In genomic region chr12:120236124-120236398, GRCh38 we compare ENCODE assay signal across 10 cellular contexts. TPM values are rescaled to one million over a fixed set of nuclear protein-coding genes. Genes with fewer than 3 reads are reported as not detected.
DNase-seq lines count a peak whose midpoint lies in the region; ATAC-seq and TF ChIP-seq lines count a peak whose summit lies in the region.
"Had no signal": no experiment of that assay in that cellular context is flagged by ENCODE, and none has a peak within 500 bp of the region (broad histone marks: within the 10 kb centered on the region; RNA-seq: fewer than 3 reads in every experiment).

No MANE protein-coding gene starts in this region.

- no peaks in the 10 kb centered on the region for H3K9me3 ChIP-seq in CD4-positive, alpha-beta T cell (ENCODE audit: control insufficient read depth, low read length)
- no peaks in the 10 kb centered on the region for H3K9me3 ChIP-seq in sigmoid colon
- no peaks in the 10 kb centered on the region for H3K9me3 ChIP-seq in PC-9 (ENCODE audit: insufficient read depth, low read depth)

- TF ChIP-seq CTCF in CD4-positive, alpha-beta T cell (IDR thresholded peaks at IDR 0.05): no peak
- TF ChIP-seq CTCF in foreskin keratinocyte (conservative IDR thresholded peaks at IDR 0.05) (no peak), sigmoid colon (IDR thresholded peaks at IDR 0.05) (no peak), PC-9 (conservative IDR thresholded peaks at IDR 0.05) (no peak)

- peak overlapping the region; percentile 86 for H3K27ac Mint-ChIP-seq in CD4-positive, alpha-beta T cell
- H3K27ac Mint-ChIP-seq in T-cell: peak overlapping the region; percentile 90 to 97

- DNase-seq in CD4-positive, alpha-beta T cell: peak in 1 of 10 experiments; percentile 16
- DNase-seq in T-cell (peak in 2 of 34 experiments; percentile 17 to 22), foreskin keratinocyte (no peak), sigmoid colon (no peak), PC-9 (no peak), GM03348 (ENCODE audit: low spot score) (no peak)
- no peak for DNase-seq in activated CD8-positive, alpha-beta memory T cell treated with anti-CD3 and anti-CD28 coated beads for 24 hours
- DNase-seq: caudate nucleus, NCI-H146 had no signal

- H3K4me2 ChIP-seq in PC-9: no peak overlapping the region

- WGBS in sigmoid colon, 2 donors: 83 to 92% methylated on average over 3 of the region's 3 CpGs

- H3K27me3 ChIP-seq in CD4-positive, alpha-beta T cell (ENCODE audit: control insufficient read depth, insufficient read depth, low read length): no peaks in the 10 kb centered on the region
- H3K27me3 ChIP-seq in foreskin keratinocyte (no peaks in the 10 kb centered on the region), sigmoid colon (no peaks in the 10 kb centered on the region), PC-9 (ENCODE audit: insufficient read depth, low read depth) (no peaks in the 10 kb centered on the region)

- H3K4me1 ChIP-seq in foreskin keratinocyte (peaks cover 73% of the 10 kb centered on the region), sigmoid colon (peaks cover 0 to 100% (median 100%) of the 10 kb centered on the region in 4 donors), PC-9 (replicated peaks; ENCODE audit: insufficient read depth) (peaks cover 48% of the 10 kb centered on the region)

- H3F3A ChIP-seq in PC-9 (ENCODE audit: insufficient read depth, low read depth): peaks cover 30% of the 10 kb centered on the region

- H3K4me3 Mint-ChIP-seq in CD4-positive, alpha-beta T cell: peak overlapping the region; percentile 45
- peak overlapping the region in 1 of 3 donors; percentile 33 for H3K4me3 Mint-ChIP-seq in T-cell

- no peaks in the 10 kb centered on the region for H3K36me3 ChIP-seq in sigmoid colon
- no peaks in the 10 kb centered on the region for H3K36me3 ChIP-seq in PC-9 (ENCODE audit: low read depth)

- H3K9me3 Mint-ChIP-seq in CD4-positive, alpha-beta T cell: no peaks in the 10 kb centered on the region
- no peaks in the 10 kb centered on the region for H3K9me3 Mint-ChIP-seq in T-cell

- BruUV-seq in PC-9 (replicated peaks; lab: Mats Ljungman, UMichigan): no TSS peak

- H3K4me3 ChIP-seq in sigmoid colon (no peak overlapping the region), PC-9 (no peak overlapping the region)

- H3K4me1 Mint-ChIP-seq in CD4-positive, alpha-beta T cell (ENCODE audit: low read depth): peaks cover 85% of the 10 kb centered on the region
- peaks cover 81 to 93% (median 90%) of the 10 kb centered on the region in 3 donors for H3K4me1 Mint-ChIP-seq in T-cell

- intact Hi-C loops in CD4-positive, alpha-beta T cell (cut with DNase I, micrococcal nuclease): no loop called here
- intact Hi-C loops in sigmoid colon (cut with DNase I): no loop called here
- intact Hi-C loops in PC-9 (cut with micrococcal nuclease; ENCODE audit: unreplicated experiment): no loop called here

- POLR2A ChIA-PET in CD4-positive, alpha-beta T cell (lab: Charles Lee): interaction anchor here (1.7 to 7.3 kb wide), 6 partner anchors 8 to 56 kb away, joined by 6 to 83 read pairs (median 16); partner anchors contain the start of genes PXN, RNU4-1, RNU4-2 and RPLP0
- POLR2A ChIA-PET in T-cell (lab: Charles Lee): interaction anchor here (0.6 to 0.8 kb wide), 3 partner anchors 33 to 329 kb away, joined by 3 to 8 read pairs (median 3); partner anchors contain the start of gene RNU4-1 (in 1 of the 2)
- POLR2A ChIA-PET in PC-9 (lab: Charles Lee; ENCODE audit: unreplicated experiment): no interaction called here

- no peaks in the 10 kb centered on the region for H3K9me2 ChIP-seq in PC-9 (ENCODE audit: insufficient read depth)

- H3K27me3 Mint-ChIP-seq in CD4-positive, alpha-beta T cell: no peaks in the 10 kb centered on the region
- H3K27me3 Mint-ChIP-seq in T-cell: no peaks in the 10 kb centered on the region

- peaks cover 71% of the 10 kb centered on the region for H3K79me2 ChIP-seq in PC-9 (ENCODE audit: low read depth)

- no peak for TF ChIP-seq EP300 in sigmoid colon (IDR thresholded peaks at IDR 0.05)

- CTCF ChIA-PET in CD4-positive, alpha-beta T cell (lab: Charles Lee): interaction anchor here (0.6 to 4.1 kb wide), 7 partner anchors 10 to 33 kb away, joined by 3 to 26 read pairs (median 4); partner anchors contain the start of gene PXN
- CTCF ChIA-PET in T-cell (lab: Charles Lee) (interaction anchor here (0.6 to 2.2 kb wide), 11 partner anchors 12 to 66 kb away, joined by 3 to 12 read pairs (median 3); partner anchors contain the start of genes PXN (in 1 of the 2), RNU4-1 (in 1 of the 2) and SIRT4 (in 1 of the 2)), PC-9 (lab: Charles Lee) (interaction anchor here (0.5 to 1.6 kb wide), 3 partner anchors 9 to 26 kb away, joined by 3 to 17 read pairs (median 14); no protein-coding TSS in a partner anchor)

- ATAC-seq in CD4-positive, alpha-beta T cell (ENCODE audit: poor library complexity): no peak
- ATAC-seq in T-cell (replicated peaks in 1 of 4) (peak in 2 of 4 experiments; percentile 21 to 38), foreskin keratinocyte (no peak), GM18517 (IDR thresholded peaks at IDR 0.05; ENCODE audit: unreplicated experiment) (no peak)

- TF ChIP-seq POLR2A in sigmoid colon (IDR thresholded peaks at IDR 0.05): no peak

- H3K36me3 Mint-ChIP-seq in CD4-positive, alpha-beta T cell (ENCODE audit: low read depth): peaks cover 15% of the 10 kb centered on the region
- no peaks in the 10 kb centered on the region for H3K36me3 Mint-ChIP-seq in T-cell

- peak overlapping the region; percentile 26 for H3K27ac ChIP-seq in CD4-positive, alpha-beta T cell (ENCODE audit: low read depth, low read length)
- H3K27ac ChIP-seq in foreskin keratinocyte (peak overlapping the region; percentile 12), sigmoid colon (peak overlapping the region; percentile 89 to 95 (median 92)), PC-9 (no peak overlapping the region)

- peaks cover 16% of the 10 kb centered on the region for H4K20me1 ChIP-seq in PC-9 (ENCODE audit: insufficient read depth)

- no peak overlapping the region for H2AFZ ChIP-seq in PC-9

RNA-seq across cellular contexts. Expression of gene PXN, which starts 29.5 kb away (rescaled TPM):
- 100 to 1,000 TPM; 229 to 230 TPM for total RNA-seq in CD4-positive, alpha-beta T cell
- total RNA-seq in T-cell: 100 to 1,000 TPM; 128 to 202 (median 137) TPM
- 265 and 321 TPM in 2 replicates for total RNA-seq in foreskin keratinocyte
- 219 and 239 TPM in 2 replicates for polyA plus RNA-seq in foreskin keratinocyte
- total RNA-seq in sigmoid colon: 100 to 1,000 TPM in 1 of 4 donors, 10 to 100 TPM in 3; 41.0 to 127 (median 42.7) TPM
- 100 to 1,000 TPM in 2 of 3 donors, 10 to 100 TPM in 1; 79.3 to 111 (median 101) TPM for polyA plus RNA-seq in sigmoid colon
- total RNA-seq in PC-9 (2021): 191 and 218 TPM in 2 replicates

RNA-seq across cellular contexts. Expression of gene RPLP0, which starts 35.1 kb away (rescaled TPM):
- 1,000 to 10,000 TPM; 1,997 to 2,075 TPM for total RNA-seq in CD4-positive, alpha-beta T cell
- 1,000 to 10,000 TPM; 1,782 to 2,711 (median 2,416) TPM for total RNA-seq in T-cell
- total RNA-seq in foreskin keratinocyte: 2,803 and 2,913 TPM in 2 replicates
- polyA plus RNA-seq in foreskin keratinocyte: 3,568 and 3,655 TPM in 2 replicates
- total RNA-seq in sigmoid colon: 1,000 to 10,000 TPM; 2,593 to 3,468 (median 2,960) TPM
- polyA plus RNA-seq in sigmoid colon: 1,000 to 10,000 TPM; 3,521 to 5,499 (median 3,713) TPM
- 2,334 and 2,540 TPM in 2 replicates for total RNA-seq in PC-9 (2021)

RNA-seq across cellular contexts. Expression of gene GCN1, which starts 41.5 kb away (rescaled TPM):
- 100 to 1,000 TPM; 121 to 128 TPM for total RNA-seq in CD4-positive, alpha-beta T cell
- total RNA-seq in T-cell (100 to 1,000 TPM; 139 to 171 (median 161) TPM), foreskin keratinocyte (80.8 and 84.6 TPM in 2 replicates), sigmoid colon (10 to 100 TPM; 30.3 to 70.3 (median 40.4) TPM), PC-9 (2021) (116 and 119 TPM in 2 replicates)
- polyA plus RNA-seq in foreskin keratinocyte (24.7 and 28.1 TPM in 2 replicates), sigmoid colon (10 to 100 TPM in 2 of 3 donors, 1 to 10 TPM in 1; 9.2 to 43.3 (median 18.0) TPM)

RNA-seq across cellular contexts. Expression of gene RNU4-2, which starts 55.6 kb away (rescaled TPM):
- 1,000 to 10,000 TPM; 8,097 to 9,671 TPM for total RNA-seq in CD4-positive, alpha-beta T cell
- total RNA-seq in T-cell: over 10,000 TPM; 10,465 to 16,097 (median 12,527) TPM
- total RNA-seq in foreskin keratinocyte: 4,915 and 5,654 TPM in 2 replicates
- not detected in 2 replicates for polyA plus RNA-seq in foreskin keratinocyte
- total RNA-seq in sigmoid colon: under 1 TPM; under 0.01 TPM
- not detected for polyA plus RNA-seq in sigmoid colon
- 2,281 and 3,957 TPM in 2 replicates for total RNA-seq in PC-9 (2021)

RNA-seq across cellular contexts. Expression of gene RNU4-1, which starts 57.0 kb away (rescaled TPM):
- total RNA-seq in CD4-positive, alpha-beta T cell: 1,000 to 10,000 TPM in 1 of 2 experiments, 100 to 1,000 TPM in 1; 913 to 1,035 TPM
- total RNA-seq in T-cell: 1,000 to 10,000 TPM; 1,482 to 2,823 (median 1,909) TPM
- total RNA-seq in foreskin keratinocyte: 4,069 and 6,144 TPM in 2 replicates
- not detected in 2 replicates for polyA plus RNA-seq in foreskin keratinocyte
- under 1 TPM in 3 of 4 donors, not detected in 1; under 0.01 TPM for total RNA-seq in sigmoid colon
- polyA plus RNA-seq in sigmoid colon: not detected
- 1,857 and 3,341 TPM in 2 replicates for total RNA-seq in PC-9 (2021)
